Comparison of ENCODE assay signal across 1 cellular context in the genomic region with DNA sequence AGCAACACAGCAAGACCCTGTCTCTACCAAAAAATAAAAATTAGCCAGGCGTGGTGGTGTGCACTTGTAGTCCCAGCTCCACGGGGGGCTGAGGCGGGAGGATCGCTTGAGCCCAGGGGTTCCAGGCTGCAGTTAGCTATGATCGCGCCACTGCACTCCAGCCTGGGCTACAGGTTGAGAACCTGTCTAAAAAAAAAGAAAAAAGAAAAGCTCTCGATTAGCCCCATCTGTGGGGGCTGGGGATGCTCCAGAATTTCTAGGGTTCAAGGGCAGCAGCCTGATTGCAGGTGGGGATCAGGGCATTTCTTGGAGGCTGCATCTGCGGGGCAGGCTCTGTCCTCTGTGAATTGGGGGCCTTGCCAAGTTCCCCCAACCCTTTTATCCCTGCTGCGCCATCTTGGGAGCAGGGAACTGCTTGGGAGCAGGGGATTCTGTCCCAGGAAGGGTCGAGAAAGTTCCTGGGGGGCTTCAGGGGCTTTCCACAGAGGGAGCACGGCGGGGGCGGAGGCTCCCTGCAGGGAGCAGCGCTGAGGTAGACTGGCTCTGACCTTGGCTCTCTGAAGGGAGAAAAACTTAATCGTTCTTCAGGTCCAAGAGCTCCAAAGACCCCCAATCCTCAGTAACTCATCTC.
TF ChIP-seq lines count a peak whose summit lies in the region.

No MANE protein-coding gene starts in this region.

TF ChIP-seq in HCT116, 20 proteins besides CTCF, POLR2A, EP300 and RAD21 (continued from another document):
- no peak for TF ChIP-seq CEBPB (IDR thresholded peaks at IDR 0.05; ENCODE audit: low read depth)
- TF ChIP-seq ELF1 (IDR thresholded peaks at IDR 0.05; ENCODE audit: borderline replicate concordance, low read depth) = no peak
- no peak for TF ChIP-seq SP1 (IDR thresholded peaks at IDR 0.05; ENCODE audit: low read depth)
- TF ChIP-seq POLR2AphosphoS5 (IDR thresholded peaks at IDR 0.05; ENCODE audit: low read depth, low read length) = no peak
- TF ChIP-seq YY1 (IDR thresholded peaks at IDR 0.05; ENCODE audit: extremely low read depth, insufficient replicate concordance, low read depth, low read length) = no peak
- TF ChIP-seq ZNF274 (IDR thresholded peaks at IDR 0.05; ENCODE audit: low read depth, low read length) = no peak
